ENCODE assay signal across 1 cellular context in the genomic region with DNA sequence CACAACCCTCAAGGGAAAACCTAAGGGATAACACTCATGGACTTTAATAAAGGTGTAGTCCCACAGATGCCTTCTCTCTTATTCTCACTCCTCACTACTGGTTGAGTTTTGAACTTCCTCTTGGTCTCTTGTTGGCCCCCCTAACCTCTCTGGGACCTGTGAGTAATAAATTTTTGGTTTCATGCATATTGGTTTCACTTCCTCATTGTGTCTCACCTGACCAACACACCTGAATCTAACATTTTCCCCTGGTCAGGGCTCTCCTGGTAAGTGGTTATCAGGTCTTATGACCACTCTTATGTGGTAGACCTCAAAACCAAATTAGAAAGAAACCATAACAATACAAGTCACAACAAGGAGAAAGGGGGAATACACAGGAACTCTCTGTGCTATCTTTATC.
TF ChIP-seq lines count a peak whose summit lies in the region.

No MANE protein-coding gene starts in this region.

TF ChIP-seq in GM12878, 131 proteins besides CTCF, POLR2A, EP300 and RAD21 (continued from another document and continues in another):
- TF ChIP-seq, protein P1, sequence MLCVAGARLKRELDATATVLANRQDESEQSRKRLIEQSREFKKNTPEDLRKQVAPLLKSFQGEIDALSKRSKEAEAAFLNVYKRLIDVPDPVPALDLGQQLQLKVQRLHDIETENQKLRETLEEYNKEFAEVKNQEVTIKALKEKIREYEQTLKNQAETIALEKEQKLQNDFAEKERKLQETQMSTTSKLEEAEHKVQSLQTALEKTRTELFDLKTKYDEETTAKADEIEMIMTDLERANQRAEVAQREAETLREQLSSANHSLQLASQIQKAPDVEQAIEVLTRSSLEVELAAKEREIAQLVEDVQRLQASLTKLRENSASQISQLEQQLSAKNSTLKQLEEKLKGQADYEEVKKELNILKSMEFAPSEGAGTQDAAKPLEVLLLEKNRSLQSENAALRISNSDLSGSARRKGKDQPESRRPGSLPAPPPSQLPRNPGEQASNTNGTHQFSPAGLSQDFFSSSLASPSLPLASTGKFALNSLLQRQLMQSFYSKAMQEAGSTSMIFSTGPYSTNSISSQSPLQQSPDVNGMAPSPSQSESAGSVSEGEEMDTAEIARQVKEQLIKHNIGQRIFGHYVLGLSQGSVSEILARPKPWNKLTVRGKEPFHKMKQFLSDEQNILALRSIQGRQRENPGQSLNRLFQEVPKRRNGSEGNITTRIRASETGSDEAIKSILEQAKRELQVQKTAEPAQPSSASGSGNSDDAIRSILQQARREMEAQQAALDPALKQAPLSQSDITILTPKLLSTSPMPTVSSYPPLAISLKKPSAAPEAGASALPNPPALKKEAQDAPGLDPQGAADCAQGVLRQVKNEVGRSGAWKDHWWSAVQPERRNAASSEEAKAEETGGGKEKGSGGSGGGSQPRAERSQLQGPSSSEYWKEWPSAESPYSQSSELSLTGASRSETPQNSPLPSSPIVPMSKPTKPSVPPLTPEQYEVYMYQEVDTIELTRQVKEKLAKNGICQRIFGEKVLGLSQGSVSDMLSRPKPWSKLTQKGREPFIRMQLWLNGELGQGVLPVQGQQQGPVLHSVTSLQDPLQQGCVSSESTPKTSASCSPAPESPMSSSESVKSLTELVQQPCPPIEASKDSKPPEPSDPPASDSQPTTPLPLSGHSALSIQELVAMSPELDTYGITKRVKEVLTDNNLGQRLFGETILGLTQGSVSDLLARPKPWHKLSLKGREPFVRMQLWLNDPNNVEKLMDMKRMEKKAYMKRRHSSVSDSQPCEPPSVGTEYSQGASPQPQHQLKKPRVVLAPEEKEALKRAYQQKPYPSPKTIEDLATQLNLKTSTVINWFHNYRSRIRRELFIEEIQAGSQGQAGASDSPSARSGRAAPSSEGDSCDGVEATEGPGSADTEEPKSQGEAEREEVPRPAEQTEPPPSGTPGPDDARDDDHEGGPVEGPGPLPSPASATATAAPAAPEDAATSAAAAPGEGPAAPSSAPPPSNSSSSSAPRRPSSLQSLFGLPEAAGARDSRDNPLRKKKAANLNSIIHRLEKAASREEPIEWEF (IDR thresholded peaks at IDR 0.05; ENCODE audit: insufficient replicate concordance, low read depth, low read length): no peak
- peak; percentile 62 for TF ChIP-seq SP1 (IDR thresholded peaks at IDR 0.05; ENCODE audit: low read depth, low read length)
- no peak for TF ChIP-seq SIX5 (IDR thresholded peaks at IDR 0.05; ENCODE audit: low read depth, low read length, severe bottlenecking)
- TF ChIP-seq TBL1XR1 (IDR thresholded peaks at IDR 0.05; ENCODE audit: low read depth, low read length): peak; percentile 96
- TF ChIP-seq, protein P2, sequence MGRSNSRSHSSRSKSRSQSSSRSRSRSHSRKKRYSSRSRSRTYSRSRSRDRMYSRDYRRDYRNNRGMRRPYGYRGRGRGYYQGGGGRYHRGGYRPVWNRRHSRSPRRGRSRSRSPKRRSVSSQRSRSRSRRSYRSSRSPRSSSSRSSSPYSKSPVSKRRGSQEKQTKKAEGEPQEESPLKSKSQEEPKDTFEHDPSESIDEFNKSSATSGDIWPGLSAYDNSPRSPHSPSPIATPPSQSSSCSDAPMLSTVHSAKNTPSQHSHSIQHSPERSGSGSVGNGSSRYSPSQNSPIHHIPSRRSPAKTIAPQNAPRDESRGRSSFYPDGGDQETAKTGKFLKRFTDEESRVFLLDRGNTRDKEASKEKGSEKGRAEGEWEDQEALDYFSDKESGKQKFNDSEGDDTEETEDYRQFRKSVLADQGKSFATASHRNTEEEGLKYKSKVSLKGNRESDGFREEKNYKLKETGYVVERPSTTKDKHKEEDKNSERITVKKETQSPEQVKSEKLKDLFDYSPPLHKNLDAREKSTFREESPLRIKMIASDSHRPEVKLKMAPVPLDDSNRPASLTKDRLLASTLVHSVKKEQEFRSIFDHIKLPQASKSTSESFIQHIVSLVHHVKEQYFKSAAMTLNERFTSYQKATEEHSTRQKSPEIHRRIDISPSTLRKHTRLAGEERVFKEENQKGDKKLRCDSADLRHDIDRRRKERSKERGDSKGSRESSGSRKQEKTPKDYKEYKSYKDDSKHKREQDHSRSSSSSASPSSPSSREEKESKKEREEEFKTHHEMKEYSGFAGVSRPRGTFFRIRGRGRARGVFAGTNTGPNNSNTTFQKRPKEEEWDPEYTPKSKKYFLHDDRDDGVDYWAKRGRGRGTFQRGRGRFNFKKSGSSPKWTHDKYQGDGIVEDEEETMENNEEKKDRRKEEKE (IDR thresholded peaks at IDR 0.05): no peak
- TF ChIP-seq CREM (IDR thresholded peaks at IDR 0.05; ENCODE audit: low read depth): peak; percentile 94
- no peak for TF ChIP-seq SREBF1 (IDR thresholded peaks at IDR 0.05; ENCODE audit: low read length)
- TF ChIP-seq, protein P3, sequence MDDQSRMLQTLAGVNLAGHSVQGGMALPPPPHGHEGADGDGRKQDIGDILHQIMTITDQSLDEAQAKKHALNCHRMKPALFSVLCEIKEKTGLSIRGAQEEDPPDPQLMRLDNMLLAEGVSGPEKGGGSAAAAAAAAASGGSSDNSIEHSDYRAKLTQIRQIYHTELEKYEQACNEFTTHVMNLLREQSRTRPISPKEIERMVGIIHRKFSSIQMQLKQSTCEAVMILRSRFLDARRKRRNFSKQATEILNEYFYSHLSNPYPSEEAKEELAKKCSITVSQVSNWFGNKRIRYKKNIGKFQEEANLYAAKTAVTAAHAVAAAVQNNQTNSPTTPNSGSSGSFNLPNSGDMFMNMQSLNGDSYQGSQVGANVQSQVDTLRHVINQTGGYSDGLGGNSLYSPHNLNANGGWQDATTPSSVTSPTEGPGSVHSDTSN (IDR thresholded peaks at IDR 0.05; ENCODE audit: insufficient replicate concordance, low read depth, low read length): no peak
- TF ChIP-seq MYB (IDR thresholded peaks at IDR 0.05; ENCODE audit: borderline replicate concordance, low read depth, low read length): no peak
- peak; percentile 98 for TF ChIP-seq DPF2 (IDR thresholded peaks at IDR 0.05)
- 0 out of 2 replicates have a peak, but pooled peaks have one; percentile 26 for TF ChIP-seq ZNF24 (IDR thresholded peaks at IDR 0.05)
- peak; percentile 90 for TF ChIP-seq ZBED1 (IDR thresholded peaks at IDR 0.05; ENCODE audit: borderline replicate concordance)
- TF ChIP-seq NR2F1 (conservative IDR thresholded peaks at IDR 0.05): peak; percentile 97
- TF ChIP-seq HDAC6 (IDR thresholded peaks at IDR 0.05; ENCODE audit: unreplicated experiment): no peak
- TF ChIP-seq HCFC1 (IDR thresholded peaks at IDR 0.05; ENCODE audit: low read length): no peak
- TF ChIP-seq SMAD5 (IDR thresholded peaks at IDR 0.05; ENCODE audit: low read depth): no peak
- TF ChIP-seq RFX5 (IDR thresholded peaks at IDR 0.05; ENCODE audit: low read depth, low read length): no peak
- TF ChIP-seq, protein P4, sequence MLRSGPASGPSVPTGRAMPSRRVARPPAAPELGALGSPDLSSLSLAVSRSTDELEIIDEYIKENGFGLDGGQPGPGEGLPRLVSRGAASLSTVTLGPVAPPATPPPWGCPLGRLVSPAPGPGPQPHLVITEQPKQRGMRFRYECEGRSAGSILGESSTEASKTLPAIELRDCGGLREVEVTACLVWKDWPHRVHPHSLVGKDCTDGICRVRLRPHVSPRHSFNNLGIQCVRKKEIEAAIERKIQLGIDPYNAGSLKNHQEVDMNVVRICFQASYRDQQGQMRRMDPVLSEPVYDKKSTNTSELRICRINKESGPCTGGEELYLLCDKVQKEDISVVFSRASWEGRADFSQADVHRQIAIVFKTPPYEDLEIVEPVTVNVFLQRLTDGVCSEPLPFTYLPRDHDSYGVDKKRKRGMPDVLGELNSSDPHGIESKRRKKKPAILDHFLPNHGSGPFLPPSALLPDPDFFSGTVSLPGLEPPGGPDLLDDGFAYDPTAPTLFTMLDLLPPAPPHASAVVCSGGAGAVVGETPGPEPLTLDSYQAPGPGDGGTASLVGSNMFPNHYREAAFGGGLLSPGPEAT (IDR thresholded peaks at IDR 0.05; ENCODE audit: low read depth): peak; percentile 99
- TF ChIP-seq MTA3 (IDR thresholded peaks at IDR 0.05; ENCODE audit: borderline replicate concordance, low read length): peak; percentile 98
- TF ChIP-seq TAF1 (IDR thresholded peaks at IDR 0.05; ENCODE audit: borderline replicate concordance, low read depth, low read length): no peak
- TF ChIP-seq, protein P5, sequence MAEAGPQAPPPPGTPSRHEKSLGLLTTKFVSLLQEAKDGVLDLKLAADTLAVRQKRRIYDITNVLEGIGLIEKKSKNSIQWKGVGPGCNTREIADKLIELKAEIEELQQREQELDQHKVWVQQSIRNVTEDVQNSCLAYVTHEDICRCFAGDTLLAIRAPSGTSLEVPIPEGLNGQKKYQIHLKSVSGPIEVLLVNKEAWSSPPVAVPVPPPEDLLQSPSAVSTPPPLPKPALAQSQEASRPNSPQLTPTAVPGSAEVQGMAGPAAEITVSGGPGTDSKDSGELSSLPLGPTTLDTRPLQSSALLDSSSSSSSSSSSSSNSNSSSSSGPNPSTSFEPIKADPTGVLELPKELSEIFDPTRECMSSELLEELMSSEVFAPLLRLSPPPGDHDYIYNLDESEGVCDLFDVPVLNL (IDR thresholded peaks at IDR 0.05; ENCODE audit: low read depth, low read length): no peak
- peak; percentile 93 for TF ChIP-seq MEF2A (IDR thresholded peaks at IDR 0.05; ENCODE audit: insufficient read depth, low read depth, low read length)
- TF ChIP-seq, protein P6, sequence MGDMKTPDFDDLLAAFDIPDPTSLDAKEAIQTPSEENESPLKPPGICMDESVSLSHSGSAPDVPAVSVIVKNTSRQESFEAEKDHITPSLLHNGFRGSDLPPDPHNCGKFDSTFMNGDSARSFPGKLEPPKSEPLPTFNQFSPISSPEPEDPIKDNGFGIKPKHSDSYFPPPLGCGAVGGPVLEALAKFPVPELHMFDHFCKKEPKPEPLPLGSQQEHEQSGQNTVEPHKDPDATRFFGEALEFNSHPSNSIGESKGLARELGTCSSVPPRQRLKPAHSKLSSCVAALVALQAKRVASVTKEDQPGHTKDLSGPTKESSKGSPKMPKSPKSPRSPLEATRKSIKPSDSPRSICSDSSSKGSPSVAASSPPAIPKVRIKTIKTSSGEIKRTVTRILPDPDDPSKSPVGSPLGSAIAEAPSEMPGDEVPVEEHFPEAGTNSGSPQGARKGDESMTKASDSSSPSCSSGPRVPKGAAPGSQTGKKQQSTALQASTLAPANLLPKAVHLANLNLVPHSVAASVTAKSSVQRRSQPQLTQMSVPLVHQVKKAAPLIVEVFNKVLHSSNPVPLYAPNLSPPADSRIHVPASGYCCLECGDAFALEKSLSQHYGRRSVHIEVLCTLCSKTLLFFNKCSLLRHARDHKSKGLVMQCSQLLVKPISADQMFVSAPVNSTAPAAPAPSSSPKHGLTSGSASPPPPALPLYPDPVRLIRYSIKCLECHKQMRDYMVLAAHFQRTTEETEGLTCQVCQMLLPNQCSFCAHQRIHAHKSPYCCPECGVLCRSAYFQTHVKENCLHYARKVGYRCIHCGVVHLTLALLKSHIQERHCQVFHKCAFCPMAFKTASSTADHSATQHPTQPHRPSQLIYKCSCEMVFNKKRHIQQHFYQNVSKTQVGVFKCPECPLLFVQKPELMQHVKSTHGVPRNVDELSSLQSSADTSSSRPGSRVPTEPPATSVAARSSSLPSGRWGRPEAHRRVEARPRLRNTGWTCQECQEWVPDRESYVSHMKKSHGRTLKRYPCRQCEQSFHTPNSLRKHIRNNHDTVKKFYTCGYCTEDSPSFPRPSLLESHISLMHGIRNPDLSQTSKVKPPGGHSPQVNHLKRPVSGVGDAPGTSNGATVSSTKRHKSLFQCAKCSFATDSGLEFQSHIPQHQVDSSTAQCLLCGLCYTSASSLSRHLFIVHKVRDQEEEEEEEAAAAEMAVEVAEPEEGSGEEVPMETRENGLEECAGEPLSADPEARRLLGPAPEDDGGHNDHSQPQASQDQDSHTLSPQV (IDR thresholded peaks at IDR 0.05): no peak
- TF ChIP-seq, protein P7, sequence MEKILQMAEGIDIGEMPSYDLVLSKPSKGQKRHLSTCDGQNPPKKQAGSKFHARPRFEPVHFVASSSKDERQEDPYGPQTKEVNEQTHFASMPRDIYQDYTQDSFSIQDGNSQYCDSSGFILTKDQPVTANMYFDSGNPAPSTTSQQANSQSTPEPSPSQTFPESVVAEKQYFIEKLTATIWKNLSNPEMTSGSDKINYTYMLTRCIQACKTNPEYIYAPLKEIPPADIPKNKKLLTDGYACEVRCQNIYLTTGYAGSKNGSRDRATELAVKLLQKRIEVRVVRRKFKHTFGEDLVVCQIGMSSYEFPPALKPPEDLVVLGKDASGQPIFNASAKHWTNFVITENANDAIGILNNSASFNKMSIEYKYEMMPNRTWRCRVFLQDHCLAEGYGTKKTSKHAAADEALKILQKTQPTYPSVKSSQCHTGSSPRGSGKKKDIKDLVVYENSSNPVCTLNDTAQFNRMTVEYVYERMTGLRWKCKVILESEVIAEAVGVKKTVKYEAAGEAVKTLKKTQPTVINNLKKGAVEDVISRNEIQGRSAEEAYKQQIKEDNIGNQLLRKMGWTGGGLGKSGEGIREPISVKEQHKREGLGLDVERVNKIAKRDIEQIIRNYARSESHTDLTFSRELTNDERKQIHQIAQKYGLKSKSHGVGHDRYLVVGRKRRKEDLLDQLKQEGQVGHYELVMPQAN (conservative IDR thresholded peaks at IDR 0.05): no peak
- no peak for TF ChIP-seq YY1 (IDR thresholded peaks at IDR 0.05; ENCODE audit: low read depth, low read length)
- TF ChIP-seq RB1 (IDR thresholded peaks at IDR 0.05; ENCODE audit: borderline replicate concordance): no peak
- no peak for TF ChIP-seq JUND (IDR thresholded peaks at IDR 0.05; ENCODE audit: low read depth, low read length)
- no peak for TF ChIP-seq SREBF2 (IDR thresholded peaks at IDR 0.05; ENCODE audit: low read length)
- TF ChIP-seq, protein P8, sequence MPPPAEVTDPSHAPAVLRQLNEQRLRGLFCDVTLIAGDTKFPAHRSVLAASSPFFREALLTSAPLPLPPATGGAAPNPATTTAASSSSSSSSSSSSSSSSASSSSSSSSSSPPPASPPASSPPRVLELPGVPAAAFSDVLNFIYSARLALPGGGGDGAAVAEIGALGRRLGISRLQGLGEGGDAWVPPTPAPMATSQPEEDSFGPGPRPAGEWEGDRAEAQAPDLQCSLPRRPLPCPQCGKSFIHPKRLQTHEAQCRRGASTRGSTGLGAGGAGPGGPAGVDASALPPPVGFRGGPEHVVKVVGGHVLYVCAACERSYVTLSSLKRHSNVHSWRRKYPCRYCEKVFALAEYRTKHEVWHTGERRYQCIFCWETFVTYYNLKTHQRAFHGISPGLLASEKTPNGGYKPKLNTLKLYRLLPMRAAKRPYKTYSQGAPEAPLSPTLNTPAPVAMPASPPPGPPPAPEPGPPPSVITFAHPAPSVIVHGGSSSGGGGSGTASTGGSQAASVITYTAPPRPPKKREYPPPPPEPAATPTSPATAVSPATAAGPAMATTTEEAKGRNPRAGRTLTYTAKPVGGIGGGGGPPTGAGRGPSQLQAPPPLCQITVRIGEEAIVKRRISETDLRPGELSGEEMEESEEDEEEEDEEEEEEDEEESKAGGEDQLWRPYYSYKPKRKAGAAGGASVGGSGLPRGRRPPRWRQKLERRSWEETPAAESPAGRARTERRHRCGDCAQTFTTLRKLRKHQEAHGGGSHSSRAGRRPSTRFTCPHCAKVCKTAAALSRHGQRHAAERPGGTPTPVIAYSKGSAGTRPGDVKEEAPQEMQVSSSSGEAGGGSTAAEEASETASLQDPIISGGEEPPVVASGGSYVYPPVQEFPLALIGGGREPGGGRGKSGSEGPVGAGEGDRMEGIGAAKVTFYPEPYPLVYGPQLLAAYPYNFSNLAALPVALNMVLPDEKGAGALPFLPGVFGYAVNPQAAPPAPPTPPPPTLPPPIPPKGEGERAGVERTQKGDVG (CRISPR knock-in tag; IDR thresholded peaks at IDR 0.05): no peak
- TF ChIP-seq ZNF217 (IDR thresholded peaks at IDR 0.05): peak; percentile 92
- no peak for TF ChIP-seq ZZZ3 (IDR thresholded peaks at IDR 0.05; ENCODE audit: control insufficient read depth, insufficient read length, low read depth)
- no peak for TF ChIP-seq YBX1 (IDR thresholded peaks at IDR 0.05)
